ENCODE assay signal across 9 cellular contexts in genomic region chr20:43916073-43916874, GRCh38. TPM values are rescaled to one million over a fixed set of nuclear protein-coding genes. Genes with fewer than 3 reads are reported as not detected.
DNase-seq lines count a peak whose midpoint lies in the region; ATAC-seq and TF ChIP-seq lines count a peak whose summit lies in the region.
"Had no signal": no experiment of that assay in that cellular context is flagged by ENCODE, and none has a peak within 500 bp of the region (broad histone marks: within the 10 kb centered on the region; RNA-seq: fewer than 3 reads in every experiment).

No MANE protein-coding gene starts in this region.

- TF ChIP-seq POLR2A in stomach (IDR thresholded peaks at IDR 0.05): no peak

- peak overlapping the region; percentile 82 for H3K4me3 Mint-ChIP-seq in activated T-helper 2 cell treated with anti-CD3 and anti-CD28 coated beads, Interferon-gamma antibody, Interleukin-2, Interleukin-4, amounts not matched to agents 10 μg/mL and 5 μg/mL and 100 μg/mL, durations not matched to agents 14 hours and 24 hours and 36 hours (ENCODE audit: low read depth)

- peak; percentile 35 for DNase-seq in NCI-H345 (lab: John Stamatoyannopoulos, UW)
- DNase-seq in NCI-H345 treated with DMSO at 0.1 percent for 48 hours (lab: John Stamatoyannopoulos, UW; ENCODE audit: unreplicated experiment): no peak
- DNase-seq in activated T-helper 2 cell treated with anti-CD3 and anti-CD28 coated beads, Interferon-gamma antibody, Interleukin-2, Interleukin-4, amounts not matched to agents 10 μg/mL and 5 μg/mL and 100 μg/mL, durations not matched to agents 14 hours and 24 hours and 36 hours (ENCODE audit: low spot score): no peak
- no peak for DNase-seq in stomach
- DNase-seq in NCI-H128 (lab: John Stamatoyannopoulos, UW; ENCODE audit: unreplicated experiment): no peak
- DNase-seq in putamen (ENCODE audit: low spot score): no peak
- DNase-seq: body of pancreas had no signal

- peaks cover 23% of the 10 kb centered on the region for H3K9me3 Mint-ChIP-seq in activated T-helper 2 cell treated with anti-CD3 and anti-CD28 coated beads, Interferon-gamma antibody, Interleukin-2, Interleukin-4, amounts not matched to agents 10 μg/mL and 5 μg/mL and 100 μg/mL, durations not matched to agents 14 hours and 24 hours and 36 hours

- H3K4me3 ChIP-seq in iPS-18a (ENCODE audit: low read length): peak overlapping the region; percentile 56
- H3K4me3 ChIP-seq in stomach: peak overlapping the region; percentile 44 to 57 (median 52)
- H3K4me3 ChIP-seq: body of pancreas had no signal

- peak overlapping the region; percentile 50 for H3K27ac Mint-ChIP-seq in activated T-helper 2 cell treated with anti-CD3 and anti-CD28 coated beads, Interferon-gamma antibody, Interleukin-2, Interleukin-4, amounts not matched to agents 10 μg/mL and 5 μg/mL and 100 μg/mL, durations not matched to agents 14 hours and 24 hours and 36 hours

- H3K27ac ChIP-seq in iPS-18a (ENCODE audit: low read length): no peak overlapping the region
- peak overlapping the region; percentile 9 to 74 (median 66) for H3K27ac ChIP-seq in stomach
- H3K27ac ChIP-seq: body of pancreas had no signal

- no peak for TF ChIP-seq CTCF in stomach (IDR thresholded peaks at IDR 0.05)

- H3K9ac ChIP-seq in iPS-18a (ENCODE audit: low read length): no peak overlapping the region

- no peak for TF ChIP-seq EP300 in stomach (IDR thresholded peaks at IDR 0.05)

- H3K9me3 ChIP-seq in iPS-18a (ENCODE audit: control insufficient read depth, low read depth, low read length): no peaks in the 10 kb centered on the region
- H3K9me3 ChIP-seq in stomach: peaks cover 0 to 27% (median 18%) of the 10 kb centered on the region in 4 donors

- intact Hi-C loops in activated T-helper 2 cell treated with anti-CD3 and anti-CD28 coated beads, Interferon-gamma antibody, Interleukin-2, Interleukin-4, amounts not matched to agents 10 μg/mL and 5 μg/mL and 100 μg/mL, durations not matched to agents 14 hours and 24 hours and 36 hours (cut with micrococcal nuclease): loop anchor here (1.0 to 5.0 kb wide), 3 partner anchors 9 to 165 kb away; no protein-coding TSS in a partner anchor
- intact Hi-C loops in stomach (cut with DNase I; ENCODE audit: low total_unique reads): no loop called here

- H3K36me3 Mint-ChIP-seq in activated T-helper 2 cell treated with anti-CD3 and anti-CD28 coated beads, Interferon-gamma antibody, Interleukin-2, Interleukin-4, amounts not matched to agents 10 μg/mL and 5 μg/mL and 100 μg/mL, durations not matched to agents 14 hours and 24 hours and 36 hours (ENCODE audit: low read depth): peaks cover 22% of the 10 kb centered on the region

- no peak for ATAC-seq in HG02759 (IDR thresholded peaks at IDR 0.05; ENCODE audit: unreplicated experiment)
- ATAC-seq: body of pancreas had no signal

- no peaks in the 10 kb centered on the region for H3K36me3 ChIP-seq in iPS-18a (ENCODE audit: control insufficient read depth, low read depth, low read length)
- H3K36me3 ChIP-seq in stomach: no peaks in the 10 kb centered on the region

- peaks cover 5% of the 10 kb centered on the region for H3K4me1 ChIP-seq in iPS-18a (ENCODE audit: control insufficient read depth, low read depth, low read length)
- peaks cover 15 to 21% (median 19%) of the 10 kb centered on the region in 4 donors for H3K4me1 ChIP-seq in stomach

- peaks cover 53% of the 10 kb centered on the region for H3K27me3 Mint-ChIP-seq in activated T-helper 2 cell treated with anti-CD3 and anti-CD28 coated beads, Interferon-gamma antibody, Interleukin-2, Interleukin-4, amounts not matched to agents 10 μg/mL and 5 μg/mL and 100 μg/mL, durations not matched to agents 14 hours and 24 hours and 36 hours (ENCODE audit: low read depth)

- WGBS in stomach, 5 donors: 7 to 22% (median 11%) methylated on average over 11 to 50 of the region's 50 CpGs

- H3K27me3 ChIP-seq in iPS-18a (ENCODE audit: control insufficient read depth, insufficient read depth, low read length): peaks cover 44% of the 10 kb centered on the region
- peaks cover 6 to 70% (median 36%) of the 10 kb centered on the region in 3 donors for H3K27me3 ChIP-seq in stomach

- peaks cover 32% of the 10 kb centered on the region for H3K4me1 Mint-ChIP-seq in activated T-helper 2 cell treated with anti-CD3 and anti-CD28 coated beads, Interferon-gamma antibody, Interleukin-2, Interleukin-4, amounts not matched to agents 10 μg/mL and 5 μg/mL and 100 μg/mL, durations not matched to agents 14 hours and 24 hours and 36 hours (ENCODE audit: low read depth)

RNA-seq across cellular contexts. Expression of gene TOX2, which starts 1.6 kb away (rescaled TPM):
- total RNA-seq in activated T-helper 2 cell treated with anti-CD3 and anti-CD28 coated beads, Interferon-gamma antibody, Interleukin-2, Interleukin-4, amounts not matched to agents 10 μg/mL and 5 μg/mL and 100 μg/mL, durations not matched to agents 14 hours and 24 hours and 36 hours: 2.4 and 3.0 TPM in 2 replicates
- total RNA-seq in stomach: 1 to 10 TPM in 3 of 5 donors, under 1 TPM in 1, not detected in 1; 0.87 to 7.0 (median 3.6) TPM
- polyA plus RNA-seq in stomach: 10 to 100 TPM; 13.3 to 20.2 (median 15.1) TPM
